ENCODE assay signal across 8 cellular contexts in the genomic region with DNA sequence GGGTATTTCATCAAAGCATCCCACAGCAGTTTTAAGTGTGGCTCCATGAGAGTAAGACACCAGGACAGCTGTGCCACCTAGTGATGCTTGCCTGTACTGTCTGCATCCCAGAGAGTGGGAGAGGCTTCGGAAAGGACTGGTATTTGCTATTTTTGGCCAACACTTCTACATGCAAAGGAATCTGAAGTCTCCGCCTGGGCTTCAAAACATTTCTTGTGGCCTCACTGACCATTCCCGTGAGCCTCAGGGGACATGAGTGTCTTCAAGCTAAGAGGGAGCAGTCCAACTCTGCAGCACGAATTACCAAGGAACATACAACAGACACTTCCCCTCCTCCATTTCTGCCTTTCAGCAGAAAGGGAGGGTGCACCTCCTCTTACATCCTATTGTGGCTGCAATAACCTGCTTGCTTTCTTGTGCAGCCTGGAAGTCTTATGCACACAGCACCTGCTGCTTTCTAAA.
A peak's percentile ranks its signal among the peaks of the same experiment; 100 is the strongest.
DNase-seq lines count a peak whose midpoint lies in the region; ATAC-seq and TF ChIP-seq lines count a peak whose summit lies in the region.

No MANE protein-coding gene starts in this region.

- intact Hi-C loops in activated CD4-positive, alpha-beta T cell treated with anti-CD3 and anti-CD28 coated beads, Interleukin-2, amount 10 ng/mL, durations not matched to agents 24 days and 14 days (cut with micrococcal nuclease), result loop anchor here (10.0 kb wide), 1 partner anchor 547 kb away; no protein-coding TSS in a partner anchor

- no peak overlapping the region; the same call in 1 of the 2 replicates for H3K27ac Mint-ChIP-seq in GM23338
- H3K27ac Mint-ChIP-seq in osteocyte (ENCODE audit: unreplicated experiment), result peak overlapping the region; percentile 28
- no peak overlapping the region for H3K27ac Mint-ChIP-seq in activated CD4-positive, alpha-beta T cell treated with anti-CD3 and anti-CD28 coated beads, Interleukin-2, amount 10 ng/mL, durations not matched to agents 24 days and 14 days
- no peak overlapping the region for H3K27ac Mint-ChIP-seq in T-helper 17 cell

- peak overlapping the region; percentile 74; the same call in 1 of the 2 replicates for H3K27ac ChIP-seq in GM23338 (ENCODE audit: low read depth)

- H3K27me3 ChIP-seq in GM23338 (ENCODE audit: insufficient read depth), result no peaks in the 10 kb centered on the region

- H3K9me2 ChIP-seq in GM23338 (ENCODE audit: insufficient read depth), result no peaks in the 10 kb centered on the region

- no peak overlapping the region for H2AFZ ChIP-seq in GM23338

- H4K20me1 ChIP-seq in GM23338 (replicated peaks; ENCODE audit: insufficient read depth), result no peaks in the 10 kb centered on the region

- H3K79me2 ChIP-seq in GM23338 (replicated peaks; ENCODE audit: insufficient read depth), result no peaks in the 10 kb centered on the region

- ATAC-seq in GM23338, result peak; percentile 90
- no peak for ATAC-seq in HG02798 (IDR thresholded peaks at IDR 0.05; ENCODE audit: poor library complexity, unreplicated experiment)
- ATAC-seq in T-helper 17 cell, result no peak

- H3K4me1 Mint-ChIP-seq in GM23338, result peaks cover 22% of the 10 kb centered on the region
- H3K4me1 Mint-ChIP-seq in osteocyte (ENCODE audit: unreplicated experiment), result peaks cover 42% of the 10 kb centered on the region
- no peaks in the 10 kb centered on the region for H3K4me1 Mint-ChIP-seq in activated CD4-positive, alpha-beta T cell treated with anti-CD3 and anti-CD28 coated beads, Interleukin-2, amount 10 ng/mL, durations not matched to agents 24 days and 14 days
- peaks cover 2% of the 10 kb centered on the region for H3K4me1 Mint-ChIP-seq in T-helper 17 cell

- peaks cover 26% of the 10 kb centered on the region for H3K4me1 ChIP-seq in GM23338 (ENCODE audit: insufficient read depth)

- H3F3A ChIP-seq in GM23338 (replicated peaks; ENCODE audit: low read depth), result no peaks in the 10 kb centered on the region

- H3K36me3 Mint-ChIP-seq in GM23338 (ENCODE audit: low read depth) (no peaks in the 10 kb centered on the region), osteocyte (ENCODE audit: unreplicated experiment) (no peaks in the 10 kb centered on the region), T-helper 17 cell (ENCODE audit: low read depth) (no peaks in the 10 kb centered on the region)
- H3K36me3 Mint-ChIP-seq in activated CD4-positive, alpha-beta T cell treated with anti-CD3 and anti-CD28 coated beads, Interleukin-2, amount 10 ng/mL, durations not matched to agents 24 days and 14 days (ENCODE audit: low read depth), result no peaks in the 10 kb centered on the region

- H3K4me3 Mint-ChIP-seq in GM23338 (no peak overlapping the region), osteocyte (ENCODE audit: unreplicated experiment) (no peak overlapping the region), T-helper 17 cell (no peak overlapping the region)
- no peak overlapping the region for H3K4me3 Mint-ChIP-seq in activated CD4-positive, alpha-beta T cell treated with anti-CD3 and anti-CD28 coated beads, Interleukin-2, amount 10 ng/mL, durations not matched to agents 24 days and 14 days

- TF ChIP-seq CTCF in GM23338 (conservative IDR thresholded peaks at IDR 0.05; ENCODE audit: low read depth in 2 of 2) (peak; percentile 57 to 78), fibroblast of pulmonary artery (IDR thresholded peaks at IDR 0.05; ENCODE audit: low read length, missing control alignments) (peak; percentile 84), osteocyte (IDR thresholded peaks at IDR 0.05) (peak; percentile 89)

- no peaks in the 10 kb centered on the region for H3K36me3 ChIP-seq in GM23338 (ENCODE audit: insufficient read depth)

- H3K9me3 Mint-ChIP-seq in GM23338, result no peaks in the 10 kb centered on the region
- H3K9me3 Mint-ChIP-seq in osteocyte (ENCODE audit: unreplicated experiment), result no peaks in the 10 kb centered on the region
- H3K9me3 Mint-ChIP-seq in activated CD4-positive, alpha-beta T cell treated with anti-CD3 and anti-CD28 coated beads, Interleukin-2, amount 10 ng/mL, durations not matched to agents 24 days and 14 days, result no peaks in the 10 kb centered on the region

- no peak overlapping the region for H3K4me2 ChIP-seq in GM23338

- no peak overlapping the region for H3K4me3 ChIP-seq in GM23338
- no peak overlapping the region for H3K4me3 ChIP-seq in fibroblast of pulmonary artery (replicated peaks; ENCODE audit: low read depth, low read length)

- H3K27me3 Mint-ChIP-seq in GM23338 (ENCODE audit: insufficient read depth, low read depth, poor library complexity) (no peaks in the 10 kb centered on the region), osteocyte (ENCODE audit: unreplicated experiment) (no peaks in the 10 kb centered on the region), T-helper 17 cell (peaks cover 67% of the 10 kb centered on the region)
- H3K27me3 Mint-ChIP-seq in activated CD4-positive, alpha-beta T cell treated with anti-CD3 and anti-CD28 coated beads, Interleukin-2, amount 10 ng/mL, durations not matched to agents 24 days and 14 days, result peaks cover 4% of the 10 kb centered on the region

- peak; percentile 69 for DNase-seq in GM23338 (ENCODE audit: low spot score)
- DNase-seq in RKO (ENCODE audit: low spot score), result peak; percentile 37
- DNase-seq in fibroblast of pulmonary artery (ENCODE audit: low read depth), result peak; percentile 75
- DNase-seq in osteocyte (ENCODE audit: extremely low spot score, unreplicated experiment), result peak; percentile 87
- DNase-seq in activated CD4-positive, alpha-beta T cell treated with anti-CD3 and anti-CD28 coated beads, Interleukin-2, amount 50 U/mL, for 48 hours, result no peak
- no peak for DNase-seq in activated CD4-positive, alpha-beta T cell treated with anti-CD3 and anti-CD28 coated beads, Interleukin-2, amount 10 ng/mL, durations not matched to agents 24 days and 14 days
- no peak for DNase-seq in T-helper 17 cell

- no peaks in the 10 kb centered on the region for H3K9me3 ChIP-seq in T-helper 17 cell (ENCODE audit: control insufficient read depth, low read length, poor library complexity, severe bottlenecking)

TF ChIP-seq in GM23338, 12 proteins besides CTCF, POLR2A, EP300 and RAD21 (continues in another document):
- TF ChIP-seq, protein P1, sequence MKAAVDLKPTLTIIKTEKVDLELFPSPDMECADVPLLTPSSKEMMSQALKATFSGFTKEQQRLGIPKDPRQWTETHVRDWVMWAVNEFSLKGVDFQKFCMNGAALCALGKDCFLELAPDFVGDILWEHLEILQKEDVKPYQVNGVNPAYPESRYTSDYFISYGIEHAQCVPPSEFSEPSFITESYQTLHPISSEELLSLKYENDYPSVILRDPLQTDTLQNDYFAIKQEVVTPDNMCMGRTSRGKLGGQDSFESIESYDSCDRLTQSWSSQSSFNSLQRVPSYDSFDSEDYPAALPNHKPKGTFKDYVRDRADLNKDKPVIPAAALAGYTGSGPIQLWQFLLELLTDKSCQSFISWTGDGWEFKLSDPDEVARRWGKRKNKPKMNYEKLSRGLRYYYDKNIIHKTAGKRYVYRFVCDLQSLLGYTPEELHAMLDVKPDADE (IDR thresholded peaks at IDR 0.05), result no peak
- TF ChIP-seq NANOG (IDR thresholded peaks at IDR 0.05; ENCODE audit: borderline replicate concordance), result no peak
- no peak for TF ChIP-seq POLR2AphosphoS5 (IDR thresholded peaks at IDR 0.05; ENCODE audit: low read depth)
- no peak for TF ChIP-seq JUNB (IDR thresholded peaks at IDR 0.05; ENCODE audit: unreplicated experiment)

Comparison
In these comparisons a context has a peak if more than half of its experiments do, and no peak if none do; other contexts are left out.
1. DNase-seq: peak in GM23338 (single experiment), RKO (single experiment), fibroblast of pulmonary artery (single experiment) and osteocyte (single experiment); none in activated CD4-positive, alpha-beta T cell treated with anti-CD3 and anti-CD28 coated beads, Interleukin-2, amount 50 U/mL, for 48 hours (0 of 2), activated CD4-positive, alpha-beta T cell treated with anti-CD3 and anti-CD28 coated beads, Interleukin-2, amount 10 ng/mL, durations not matched to agents 24 days and 14 days (single experiment) and T-helper 17 cell (0 of 3).
2. Peak in every context shown above with its lines, with median percentiles within 50 percentile points of each other: CTCF ChIP-seq.